ENCODE assay signal across 8 cellular contexts in the genomic region with DNA sequence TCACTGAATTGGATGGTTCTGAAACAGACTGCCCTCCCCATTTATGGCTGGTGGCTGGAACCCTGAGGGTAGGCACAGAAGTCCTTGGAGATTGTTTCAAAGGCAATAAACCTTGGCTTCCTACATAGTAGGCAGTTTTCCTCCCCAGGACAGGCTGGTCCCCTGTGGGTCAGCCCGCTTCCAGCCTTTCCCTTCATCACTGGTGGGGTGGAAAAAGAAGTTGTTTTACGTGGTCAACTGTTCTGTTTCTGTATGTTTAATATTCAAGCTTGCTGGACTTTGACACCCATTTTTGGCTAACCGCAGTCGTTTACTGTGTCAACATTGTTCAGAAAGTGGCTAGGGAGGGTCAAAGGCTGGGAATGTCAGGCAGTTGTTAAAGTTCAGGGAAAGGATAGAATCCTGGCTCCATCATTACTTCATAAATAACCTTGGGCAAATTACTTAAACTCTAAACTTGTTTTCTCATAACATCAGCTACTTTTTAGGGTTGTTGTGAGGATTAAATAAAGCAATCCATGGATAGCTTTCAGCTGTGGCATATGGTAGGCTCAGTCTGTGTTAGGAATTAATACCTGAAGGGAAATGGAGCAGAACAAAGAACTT. TPM values are rescaled to one million over a fixed set of nuclear protein-coding genes. Genes with fewer than 3 reads are reported as not detected.
A peak's percentile ranks its signal among the peaks of the same experiment; 100 is the strongest.
DNase-seq lines count a peak whose midpoint lies in the region; ATAC-seq and TF ChIP-seq lines count a peak whose summit lies in the region.

No MANE protein-coding gene starts in this region.

- H3K27ac Mint-ChIP-seq in activated naive CD4-positive, alpha-beta T cell treated with anti-CD3 and anti-CD28 coated beads, Interleukin-2, amount 10 ng/mL, durations not matched to agents 7 days and 5 days = peak overlapping the region; percentile 38
- peak overlapping the region; percentile 65 for H3K27ac Mint-ChIP-seq in activated T-helper 17 cell treated with anti-CD3 and anti-CD28 coated beads, Interleukin-2, amount 50 U/mL, for 72 hours

- no peaks in the 10 kb centered on the region for H3K27me3 ChIP-seq in transverse colon

- peaks cover 39% of the 10 kb centered on the region for H3K4me1 Mint-ChIP-seq in activated naive CD4-positive, alpha-beta T cell treated with anti-CD3 and anti-CD28 coated beads, Interleukin-2, amount 10 ng/mL, durations not matched to agents 7 days and 5 days
- H3K4me1 Mint-ChIP-seq in activated T-helper 17 cell treated with anti-CD3 and anti-CD28 coated beads, Interleukin-2, amount 50 U/mL, for 72 hours = peaks cover 4% of the 10 kb centered on the region

- peaks cover 0 to 25% (median 8%) of the 10 kb centered on the region in 4 donors for H3K36me3 ChIP-seq in transverse colon

- in situ Hi-C loops in transverse colon (cut with MboI; ENCODE audit: low pct_ligation_motif_present in 1 of 4, low pct_unique_long_range_greater_than_20kb in 1 of 4, low sequenced_read_pairs in 3 of 4) = loop anchor here in 1 of 4 donors (25.0 kb wide), 1 partner anchor 133 kb away; a partner anchor contains a TSS

- TF ChIP-seq POLR2A in transverse colon (IDR thresholded peaks at IDR 0.05) = peak; percentile 48

- H3K9me3 Mint-ChIP-seq in activated naive CD4-positive, alpha-beta T cell treated with anti-CD3 and anti-CD28 coated beads, Interleukin-2, amount 10 ng/mL, durations not matched to agents 7 days and 5 days = no peaks in the 10 kb centered on the region
- no peaks in the 10 kb centered on the region for H3K9me3 Mint-ChIP-seq in activated T-helper 17 cell treated with anti-CD3 and anti-CD28 coated beads, Interleukin-2, amount 50 U/mL, for 72 hours

- TF ChIP-seq CTCF in transverse colon (IDR thresholded peaks at IDR 0.05) = no peak

- H3K4me3 ChIP-seq in transverse colon = peak overlapping the region in 3 of 4 donors; percentile 84 to 99 (median 96)

- TF ChIP-seq EP300 in transverse colon (IDR thresholded peaks at IDR 0.05; ENCODE audit: low read depth) = no peak

- peak overlapping the region; percentile 50 for H3K4me3 Mint-ChIP-seq in activated naive CD4-positive, alpha-beta T cell treated with anti-CD3 and anti-CD28 coated beads, Interleukin-2, amount 10 ng/mL, durations not matched to agents 7 days and 5 days
- H3K4me3 Mint-ChIP-seq in activated T-helper 17 cell treated with anti-CD3 and anti-CD28 coated beads, Interleukin-2, amount 50 U/mL, for 72 hours = peak overlapping the region; percentile 91

- no peaks in the 10 kb centered on the region for H3K27me3 Mint-ChIP-seq in activated naive CD4-positive, alpha-beta T cell treated with anti-CD3 and anti-CD28 coated beads, Interleukin-2, amount 10 ng/mL, durations not matched to agents 7 days and 5 days
- no peaks in the 10 kb centered on the region for H3K27me3 Mint-ChIP-seq in activated T-helper 17 cell treated with anti-CD3 and anti-CD28 coated beads, Interleukin-2, amount 50 U/mL, for 72 hours

- peak overlapping the region; percentile 98 to 100 (median 99) for H3K27ac ChIP-seq in transverse colon

- intact Hi-C loops in transverse colon (cut with DNase I; ENCODE audit: low total_unique reads) = no loop called here

- 29 to 35% methylated on average over 3 to 4 of the region's 4 CpGs for WGBS in transverse colon (ENCODE audit: low coverage in 1 of 2), 2 donors

- CTCF ChIA-PET in activated naive CD4-positive, alpha-beta T cell treated with anti-CD3 and anti-CD28 coated beads, Interleukin-2, amount 10 ng/mL, durations not matched to agents 7 days and 5 days (lab: Charles Lee) = interaction anchor here (0.7 to 2.4 kb wide), 4 partner anchors 23 to 91 kb away, joined by 3 to 7 read pairs (median 4); a partner anchor contains a TSS

- no peak for ATAC-seq in activated T-helper 17 cell treated with anti-CD3 and anti-CD28 coated beads, Interleukin-2, amount 50 U/mL, for 72 hours (replicated peaks)

- peaks cover 22 to 39% (median 38%) of the 10 kb centered on the region in 4 donors for H3K4me1 ChIP-seq in transverse colon

- no peaks in the 10 kb centered on the region for H3K9me3 ChIP-seq in transverse colon

- H3K36me3 Mint-ChIP-seq in activated naive CD4-positive, alpha-beta T cell treated with anti-CD3 and anti-CD28 coated beads, Interleukin-2, amount 10 ng/mL, durations not matched to agents 7 days and 5 days = peaks cover 21% of the 10 kb centered on the region
- H3K36me3 Mint-ChIP-seq in activated T-helper 17 cell treated with anti-CD3 and anti-CD28 coated beads, Interleukin-2, amount 50 U/mL, for 72 hours (ENCODE audit: low read depth) = peaks cover 22% of the 10 kb centered on the region

- no peak for DNase-seq in activated naive CD4-positive, alpha-beta T cell treated with anti-CD3 and anti-CD28 coated beads, Interleukin-2, amount 10 ng/mL, durations not matched to agents 7 days and 5 days
- DNase-seq in activated naive CD4-positive, alpha-beta T cell (lab: John Stamatoyannopoulos, UW) = no peak
- peak; percentile 79 for DNase-seq in kidney tubule cell (ENCODE audit: low spot score)
- peak; percentile 69 for DNase-seq in transverse colon
- no peak for DNase-seq in GM19240 (ENCODE audit: insufficient read length, low spot score)
- DNase-seq in RKO (ENCODE audit: low spot score) = no peak
- no peak for DNase-seq in globus pallidus (ENCODE audit: low spot score)

RNA-seq across cellular contexts. Expression of a gene that starts 2.4 kb away (rescaled TPM):
- total RNA-seq in activated T-helper 17 cell treated with anti-CD3 and anti-CD28 coated beads, Interleukin-2, amount 50 U/mL, for 72 hours = 10 to 100 TPM; 14.4 to 22.5 TPM
- total RNA-seq in transverse colon = 100 to 1,000 TPM in 3 of 4 donors, 10 to 100 TPM in 1; 88.6 to 113 (median 109) TPM

Comparison
In these comparisons a context has a peak if more than half of its experiments do, and no peak if none do; other contexts are left out.
1. DNase-seq: peak in kidney tubule cell (single experiment) and transverse colon (single experiment); none in activated naive CD4-positive, alpha-beta T cell treated with anti-CD3 and anti-CD28 coated beads, Interleukin-2, amount 10 ng/mL, durations not matched to agents 7 days and 5 days (single experiment), activated naive CD4-positive, alpha-beta T cell (0 of 4), GM19240 (single experiment), RKO (single experiment) and globus pallidus (single experiment).